Comparison of ENCODE assay signal across 39 cellular contexts in the genomic region with DNA sequence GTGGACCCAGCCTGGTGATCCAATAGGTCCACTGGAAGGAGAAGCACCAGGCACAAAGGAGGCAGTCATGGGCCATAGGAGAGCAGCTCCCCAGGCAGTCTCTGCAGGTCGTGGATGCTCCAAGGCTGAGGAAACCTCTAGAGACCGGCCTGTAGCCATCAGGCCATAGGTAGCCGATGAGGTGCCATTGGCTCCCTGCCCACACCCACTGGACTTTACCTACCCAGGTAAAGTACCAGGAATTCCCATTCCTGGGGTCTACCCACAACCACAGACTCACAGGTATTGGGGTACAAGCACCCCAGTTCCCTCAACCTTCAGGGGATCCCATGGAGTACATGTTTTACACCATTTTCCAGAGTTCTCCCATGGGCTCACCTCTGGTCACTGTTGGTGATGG.
"Had no signal": no experiment of that assay in that cellular context is flagged by ENCODE, and none has a peak within 500 bp of the region (broad histone marks: within the 10 kb centered on the region; RNA-seq: fewer than 3 reads in every experiment).

No MANE protein-coding gene starts in this region.

- H3K4me3 Mint-ChIP-seq: activated naive CD4-positive, alpha-beta T cell treated with anti-CD3 and anti-CD28 coated beads for 36 hours; activated naive CD4-positive, alpha-beta T cell treated with anti-CD3 and anti-CD28 coated beads, Interleukin-2, amount 10 ng/mL, durations not matched to agents 7 days and 5 days; activated naive CD4-positive, alpha-beta T cell treated with anti-CD3 and anti-CD28 coated beads, Interleukin-2, amount 50 U/mL, for 24 hours; activated naive CD8-positive, alpha-beta T cell; activated naive CD8-positive, alpha-beta T cell treated with anti-CD3 and anti-CD28 coated beads for 36 hours; activated naive CD8-positive, alpha-beta T cell treated with anti-CD3 and anti-CD28 coated beads, Interleukin-2, amount 10 ng/mL, durations not matched to agents 7 days and 5 days; activated naive CD8-positive, alpha-beta T cell treated with anti-CD3 and anti-CD28 coated beads, Interleukin-2, amount 50 U/mL, for 24 hours; activated T-cell treated with anti-CD3 and anti-CD28 coated beads, Interleukin-2, amount 50 U/mL, for 24 hours; activated T-cell treated with anti-CD3 and anti-CD28 coated beads, Interleukin-2, amount 50 U/mL, for 4 hours; activated T-cell treated with anti-CD3 and anti-CD28 coated beads, Interleukin-2, amount 50 U/mL, for 72 hours; activated T-helper 1 cell treated with anti-CD3 and anti-CD28 coated beads, Interleukin-12 subunit alpha, Interleukin-12 subunit beta, Interleukin-2, Interleukin-4 antibody, amounts not matched to agents 30 ng/mL and 10 ng/mL and 1 ng/mL, durations not matched to agents 14 hours and 24 hours and 36 hours; activated T-helper 17 cell treated with anti-CD3 and anti-CD28 coated beads, Interleukin-2, amount 50 U/mL, for 72 hours; brain; central memory CD8-positive, alpha-beta T cell had no signal

- H3K4me3 ChIP-seq: adrenal gland, ascending aorta, body of pancreas, breast epithelium, cardiac muscle cell had no signal

- H3K36me3 ChIP-seq: adrenal gland, ascending aorta, brain microvascular endothelial cell, breast epithelium, cardiac muscle cell had no signal

- H3K27me3 Mint-ChIP-seq: activated naive CD4-positive, alpha-beta T cell treated with anti-CD3 and anti-CD28 coated beads, Interleukin-2, amount 10 ng/mL, durations not matched to agents 7 days and 5 days; activated naive CD4-positive, alpha-beta T cell treated with anti-CD3 and anti-CD28 coated beads, Interleukin-2, amount 50 U/mL, for 24 hours; activated naive CD8-positive, alpha-beta T cell treated with anti-CD3 and anti-CD28 coated beads for 36 hours; activated naive CD8-positive, alpha-beta T cell treated with anti-CD3 and anti-CD28 coated beads, Interleukin-2, amount 10 ng/mL, durations not matched to agents 7 days and 5 days; activated naive CD8-positive, alpha-beta T cell treated with anti-CD3 and anti-CD28 coated beads, Interleukin-2, amount 50 U/mL, for 24 hours; activated T-cell treated with anti-CD3 and anti-CD28 coated beads, Interleukin-2, amount 50 U/mL, for 24 hours; activated T-helper 17 cell treated with anti-CD3 and anti-CD28 coated beads, Interleukin-2, amount 50 U/mL, for 72 hours; central memory CD8-positive, alpha-beta T cell had no signal

- H3K36me3 Mint-ChIP-seq: activated naive CD4-positive, alpha-beta T cell treated with anti-CD3 and anti-CD28 coated beads, Interleukin-2, amount 10 ng/mL, durations not matched to agents 7 days and 5 days; activated naive CD4-positive, alpha-beta T cell treated with anti-CD3 and anti-CD28 coated beads, Interleukin-2, amount 50 U/mL, for 24 hours; activated naive CD8-positive, alpha-beta T cell; activated naive CD8-positive, alpha-beta T cell treated with anti-CD3 and anti-CD28 coated beads for 36 hours; activated naive CD8-positive, alpha-beta T cell treated with anti-CD3 and anti-CD28 coated beads, Interleukin-2, amount 10 ng/mL, durations not matched to agents 7 days and 5 days; brain had no signal

- FAIRE-seq: astrocyte had no signal

- H3K9me3 ChIP-seq: body of pancreas had no signal

- H3K4me1 Mint-ChIP-seq: activated naive CD4-positive, alpha-beta T cell treated with anti-CD3 and anti-CD28 coated beads, Interleukin-2, amount 10 ng/mL, durations not matched to agents 7 days and 5 days; activated naive CD4-positive, alpha-beta T cell treated with anti-CD3 and anti-CD28 coated beads, Interleukin-2, amount 50 U/mL, for 24 hours; activated naive CD8-positive, alpha-beta T cell treated with anti-CD3 and anti-CD28 coated beads for 36 hours; activated naive CD8-positive, alpha-beta T cell treated with anti-CD3 and anti-CD28 coated beads, Interleukin-2, amount 10 ng/mL, durations not matched to agents 7 days and 5 days; activated naive CD8-positive, alpha-beta T cell treated with anti-CD3 and anti-CD28 coated beads, Interleukin-2, amount 50 U/mL, for 24 hours; activated T-helper 17 cell treated with anti-CD3 and anti-CD28 coated beads, Interleukin-2, amount 50 U/mL, for 72 hours; brain; central memory CD8-positive, alpha-beta T cell had no signal

- H3K27ac ChIP-seq: adrenal gland, ascending aorta, body of pancreas, brain microvascular endothelial cell, breast epithelium, cardiac muscle cell had no signal

- DNase-seq: activated effector memory CD4-positive, alpha-beta T cell treated with anti-CD3 and anti-CD28 coated beads, Interleukin-2, amount 50 U/mL, for 16 hours; activated effector memory CD4-positive, alpha-beta T cell treated with Interleukin-2 at 50 U/mL for 16 hours; activated gamma-delta T cell; activated gamma-delta T cell treated with Interleukin-2 at 50 U/mL for 16 hours; activated naive CD4-positive, alpha-beta T cell; activated naive CD4-positive, alpha-beta T cell treated with anti-CD3 and anti-CD28 coated beads for 36 hours; activated naive CD4-positive, alpha-beta T cell treated with anti-CD3 and anti-CD28 coated beads, Interleukin-2, amount 10 ng/mL, durations not matched to agents 7 days and 5 days; activated naive CD4-positive, alpha-beta T cell treated with anti-CD3 and anti-CD28 coated beads, Interleukin-2, amount 50 U/mL, for 16 hours; activated naive CD4-positive, alpha-beta T cell treated with Interleukin-2 at 50 U/mL for 16 hours; activated naive CD8-positive, alpha-beta T cell treated with anti-CD3 and anti-CD28 coated beads for 36 hours; activated naive CD8-positive, alpha-beta T cell treated with anti-CD3 and anti-CD28 coated beads, Interleukin-2, amount 10 ng/mL, durations not matched to agents 7 days and 5 days; activated naive CD8-positive, alpha-beta T cell treated with anti-CD3 and anti-CD28 coated beads, Interleukin-2, amount 50 U/mL, for 24 hours; activated T-cell treated with anti-CD3 and anti-CD28 coated beads, Interleukin-2, amount 50 U/mL, for 1 hour; activated T-cell treated with anti-CD3 and anti-CD28 coated beads, Interleukin-2, amount 50 U/mL, for 24 hours; activated T-cell treated with anti-CD3 and anti-CD28 coated beads, Interleukin-2, amount 50 U/mL, for 4 hours; activated T-cell treated with anti-CD3 and anti-CD28 coated beads, Interleukin-2, amount 50 U/mL, for 48 hours; activated T-cell treated with anti-CD3 and anti-CD28 coated beads, Interleukin-2, amount 50 U/mL, for 72 hours; adrenal gland; amniotic stem cell; amygdala; anterior cingulate cortex; aorta; body of pancreas; brain microvascular endothelial cell; caudate nucleus; central memory CD4-positive, alpha-beta T cell; cerebellar nuclear complex had no signal

- H3K27ac Mint-ChIP-seq: activated naive CD4-positive, alpha-beta T cell treated with anti-CD3 and anti-CD28 coated beads for 36 hours; activated naive CD4-positive, alpha-beta T cell treated with anti-CD3 and anti-CD28 coated beads, Interleukin-2, amount 10 ng/mL, durations not matched to agents 7 days and 5 days; activated naive CD4-positive, alpha-beta T cell treated with anti-CD3 and anti-CD28 coated beads, Interleukin-2, amount 50 U/mL, for 24 hours; activated naive CD4-positive, alpha-beta T cell treated with anti-CD3 and anti-CD28 coated beads, Interleukin-2, amount 50 U/mL, for 72 hours; activated naive CD8-positive, alpha-beta T cell; activated naive CD8-positive, alpha-beta T cell treated with anti-CD3 and anti-CD28 coated beads for 36 hours; activated naive CD8-positive, alpha-beta T cell treated with anti-CD3 and anti-CD28 coated beads, Interleukin-2, amount 10 ng/mL, durations not matched to agents 7 days and 5 days; activated naive CD8-positive, alpha-beta T cell treated with anti-CD3 and anti-CD28 coated beads, Interleukin-2, amount 50 U/mL, for 24 hours; activated T-cell treated with anti-CD3 and anti-CD28 coated beads, Interleukin-2, amount 50 U/mL, for 24 hours; activated T-cell treated with anti-CD3 and anti-CD28 coated beads, Interleukin-2, amount 50 U/mL, for 72 hours; activated T-helper 1 cell treated with anti-CD3 and anti-CD28 coated beads, Interleukin-12 subunit alpha, Interleukin-12 subunit beta, Interleukin-2, Interleukin-4 antibody, amounts not matched to agents 30 ng/mL and 10 ng/mL and 1 ng/mL, durations not matched to agents 14 hours and 24 hours and 36 hours; activated T-helper 17 cell treated with anti-CD3 and anti-CD28 coated beads, Interleukin-2, amount 50 U/mL, for 72 hours; activated T-helper 2 cell treated with anti-CD3 and anti-CD28 coated beads, Interferon-gamma antibody, Interleukin-2, Interleukin-4, amounts not matched to agents 10 μg/mL and 5 μg/mL and 100 μg/mL, durations not matched to agents 14 hours and 24 hours and 36 hours; brain had no signal

- H3K4me1 ChIP-seq: adrenal gland, ascending aorta, body of pancreas, breast epithelium had no signal

- ATAC-seq: activated naive CD4-positive, alpha-beta T cell treated with anti-CD3 and anti-CD28 coated beads, Interleukin-2, amount 50 U/mL, for 72 hours; activated naive CD8-positive, alpha-beta T cell treated with anti-CD3 and anti-CD28 coated beads, Interleukin-2, amount 50 U/mL, for 24 hours; activated T-cell treated with anti-CD3 and anti-CD28 coated beads, Interleukin-2, amount 50 U/mL, for 4 hours; activated T-cell treated with anti-CD3 and anti-CD28 coated beads, Interleukin-2, amount 50 U/mL, for 72 hours; activated T-helper 17 cell treated with anti-CD3 and anti-CD28 coated beads, Interleukin-2, amount 50 U/mL, for 72 hours; body of pancreas had no signal

- H3K27me3 ChIP-seq: adrenal gland, ascending aorta, body of pancreas, brain microvascular endothelial cell, cardiac muscle cell had no signal
